Comparison of ENCODE assay signal across 1 cellular context in genomic region chr12:118603610-118604361, GRCh38.
TF ChIP-seq lines count a peak whose summit lies in the region.

No MANE protein-coding gene starts in this region.

TF ChIP-seq in HepG2, 621 proteins besides CTCF, POLR2A, EP300 and RAD21 (continued from another document and continues in another):
- peak; percentile 39; the same call in 1 of the 2 replicates for TF ChIP-seq ZNF609 (CRISPR knock-in tag; IDR thresholded peaks at IDR 0.05; ENCODE audit: borderline replicate concordance)
- TF ChIP-seq ZNF772 (CRISPR knock-in tag; IDR thresholded peaks at IDR 0.05): peak; percentile 36; the same call in 1 of the 2 replicates
- TF ChIP-seq ZNF296 (CRISPR knock-in tag; conservative IDR thresholded peaks at IDR 0.05): no peak
- no peak for TF ChIP-seq GLI4 (CRISPR knock-in tag; IDR thresholded peaks at IDR 0.05; ENCODE audit: borderline replicate concordance)
- TF ChIP-seq HNF1A (IDR thresholded peaks at IDR 0.05; ENCODE audit: low read depth): peak; percentile 89
- TF ChIP-seq HNF1A (CRISPR knock-in tag; IDR thresholded peaks at IDR 0.05; ENCODE audit: borderline replicate concordance): peak; percentile 61; the same call in 1 of the 2 replicates
- peak; percentile 61; the same call in 1 of the 2 replicates for TF ChIP-seq RXRB (CRISPR knock-in tag; IDR thresholded peaks at IDR 0.05; ENCODE audit: borderline replicate concordance)
- peak; percentile 87 for TF ChIP-seq PAXIP1 (CRISPR knock-in tag; conservative IDR thresholded peaks at IDR 0.05)
- no peak for TF ChIP-seq SYNCRIP (IDR thresholded peaks at IDR 0.05; ENCODE audit: insufficient read depth, low read depth, low read length)
- no peak for TF ChIP-seq ZHX1 (CRISPR knock-in tag; IDR thresholded peaks at IDR 0.05; ENCODE audit: low read depth)
- no peak for TF ChIP-seq HMGXB4 (CRISPR knock-in tag; IDR thresholded peaks at IDR 0.05; ENCODE audit: borderline replicate concordance in 1 of 2, low read depth in 1 of 2)
- TF ChIP-seq ONECUT2 (CRISPR knock-in tag; IDR thresholded peaks at IDR 0.05): peak; percentile 94
- peak; percentile 58; the same call in 1 of the 2 replicates for TF ChIP-seq MIER3 (CRISPR knock-in tag; IDR thresholded peaks at IDR 0.05; ENCODE audit: borderline replicate concordance)
- TF ChIP-seq SALL1 (CRISPR knock-in tag; IDR thresholded peaks at IDR 0.05): peak; percentile 54; the same call in 1 of the 2 replicates
- no peak for TF ChIP-seq ZNF550 (CRISPR knock-in tag; IDR thresholded peaks at IDR 0.05; ENCODE audit: borderline replicate concordance)
- TF ChIP-seq ATF4 (CRISPR knock-in tag; IDR thresholded peaks at IDR 0.05): peak in 1 of 2 experiments; percentile 29; a peak in 1 of 4 replicates
- TF ChIP-seq GATAD2A (CRISPR knock-in tag; IDR thresholded peaks at IDR 0.05): peak; percentile 93
- no peak for TF ChIP-seq HNRNPK (IDR thresholded peaks at IDR 0.05; ENCODE audit: low read depth, low read length, poor library complexity, severe bottlenecking)
- no peak for TF ChIP-seq YEATS2 (CRISPR knock-in tag; IDR thresholded peaks at IDR 0.05; ENCODE audit: borderline replicate concordance)
- TF ChIP-seq ATF1 (CRISPR knock-in tag; IDR thresholded peaks at IDR 0.05): 0 out of 2 replicates have a peak, but pooled peaks have one; percentile 21
- 0 out of 2 replicates have a peak, but pooled peaks have one; percentile 24 for TF ChIP-seq THRA (CRISPR knock-in tag; IDR thresholded peaks at IDR 0.05; ENCODE audit: borderline replicate concordance)
- TF ChIP-seq MEF2D (CRISPR knock-in tag; IDR thresholded peaks at IDR 0.05): no peak
- peak; percentile 96 for TF ChIP-seq ZNF281 (CRISPR knock-in tag; IDR thresholded peaks at IDR 0.05; ENCODE audit: borderline replicate concordance)
- no peak for TF ChIP-seq ZNF737 (CRISPR knock-in tag; IDR thresholded peaks at IDR 0.05; ENCODE audit: borderline replicate concordance)
- TF ChIP-seq SOX6 (IDR thresholded peaks at IDR 0.05): no peak
- TF ChIP-seq SOX6 (CRISPR knock-in tag; IDR thresholded peaks at IDR 0.05): peak; percentile 99
- TF ChIP-seq IRF9 (CRISPR knock-in tag; IDR thresholded peaks at IDR 0.05; ENCODE audit: borderline replicate concordance): no peak
- TF ChIP-seq TARDBP (CRISPR knock-in tag; IDR thresholded peaks at IDR 0.05): no peak
- TF ChIP-seq TBX3 (IDR thresholded peaks at IDR 0.05; ENCODE audit: borderline replicate concordance): peak; percentile 64; the same call in 1 of the 2 replicates
